9 cellular contexts compared by ENCODE assay signal in the genomic region with DNA sequence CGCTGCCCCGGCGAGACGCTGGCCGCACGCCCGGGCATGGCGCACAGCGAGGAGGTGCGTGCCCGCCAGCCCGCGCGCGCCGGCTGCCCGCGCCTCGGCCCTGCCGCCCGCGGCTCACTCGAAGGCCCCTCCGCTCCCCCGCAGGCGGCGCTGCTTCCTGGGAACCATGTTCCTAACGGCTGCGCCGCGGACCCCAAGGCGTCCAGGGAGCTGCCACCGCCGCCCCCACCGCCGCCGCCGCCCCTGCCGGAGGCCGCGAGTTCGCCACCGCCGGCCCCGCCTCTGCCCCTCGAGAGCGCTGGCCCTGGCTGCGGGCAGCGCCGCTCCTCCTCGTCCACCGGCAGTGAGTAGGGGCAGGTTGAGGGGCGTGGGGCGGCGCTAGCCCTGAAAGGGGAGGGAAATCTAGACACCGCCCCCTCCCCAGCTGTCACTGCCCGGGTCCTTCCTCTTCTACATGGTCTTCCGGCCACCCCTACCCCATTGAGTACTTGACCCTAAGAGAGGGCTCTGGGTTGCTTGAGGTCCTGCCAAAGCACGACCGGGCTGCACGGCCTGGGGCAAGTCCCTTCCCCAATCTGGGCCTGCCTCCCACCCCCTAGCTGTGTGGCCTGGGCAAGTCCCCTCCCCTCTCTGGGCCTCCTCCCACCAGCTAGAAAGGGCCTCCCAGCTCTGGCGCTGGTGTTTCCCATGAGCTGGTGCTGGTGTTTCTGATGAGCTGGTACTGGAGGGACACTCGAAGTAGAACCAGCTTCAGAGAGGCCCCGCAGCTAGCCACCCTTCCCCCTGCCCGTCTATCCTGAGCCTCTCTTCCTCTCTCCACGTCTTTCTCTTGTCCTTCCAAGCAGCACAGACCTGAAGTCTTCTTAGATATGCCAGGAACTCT. TPM values are rescaled to one million over a fixed set of nuclear protein-coding genes. Genes with fewer than 3 reads are reported as not detected.
DNase-seq lines count a peak whose midpoint lies in the region; ATAC-seq and TF ChIP-seq lines count a peak whose summit lies in the region.
"Had no signal": no experiment of that assay in that cellular context is flagged by ENCODE, and none has a peak within 500 bp of the region (broad histone marks: within the 10 kb centered on the region; RNA-seq: fewer than 3 reads in every experiment).

No MANE protein-coding gene starts in this region.

- peak overlapping the region in 6 of 8 donors; percentile 3 to 77 (median 18) for H3K27ac Mint-ChIP-seq in CD8-positive, alpha-beta memory T cell
- peak overlapping the region in 2 of 5 experiments; percentile 63 to 75 for H3K27ac Mint-ChIP-seq in brain

- peaks cover 0 to 4% (median 0%) of the 10 kb centered on the region in 3 donors for H3K36me3 Mint-ChIP-seq in CD8-positive, alpha-beta memory T cell
- no peaks in the 10 kb centered on the region for H3K36me3 Mint-ChIP-seq in brain

- TF ChIP-seq CTCF in brain (conservative IDR thresholded peaks at IDR 0.05) (no peak), mucosa of descending colon (IDR thresholded peaks at IDR 0.05) (no peak), spleen (IDR thresholded peaks at IDR 0.05 in 8 of 11, conservative IDR thresholded peaks at IDR 0.05 in 3 of 11) (no peak)

- H3K9me3 ChIP-seq in CD8-positive, alpha-beta memory T cell (ENCODE audit: low read length): no peaks in the 10 kb centered on the region
- H3K9me3 ChIP-seq in mucosa of descending colon: no peaks in the 10 kb centered on the region
- H3K9me3 ChIP-seq in spleen: no peaks in the 10 kb centered on the region
- H3K9me3 ChIP-seq: HAP-1 had no signal

- H3K27ac ChIP-seq in CD8-positive, alpha-beta memory T cell (ENCODE audit: low read depth, low read length): no peak overlapping the region
- H3K27ac ChIP-seq in spleen: no peak overlapping the region

- ATAC-seq in mucosa of descending colon (peak; percentile 29), GM19351 (IDR thresholded peaks at IDR 0.05; ENCODE audit: unreplicated experiment) (no peak), GM19467 (IDR thresholded peaks at IDR 0.05; ENCODE audit: unreplicated experiment) (no peak)

- no peak overlapping the region for H3K4me3 ChIP-seq in CD8-positive, alpha-beta memory T cell (ENCODE audit: low read length)
- H3K4me3 ChIP-seq in mucosa of descending colon (no peak overlapping the region), spleen (peak overlapping the region in 3 of 8 donors; percentile 4 to 64 (median 27))
- H3K4me3 ChIP-seq: HAP-1 had no signal

- H3K4me1 Mint-ChIP-seq in CD8-positive, alpha-beta memory T cell: peaks cover 6 to 38% (median 18%) of the 10 kb centered on the region in 3 donors
- H3K4me1 Mint-ChIP-seq in brain: peaks cover 30% of the 10 kb centered on the region

- CTCF ChIA-PET in CD8-positive, alpha-beta memory T cell (lab: Charles Lee): interaction anchor here (1.0 to 3.4 kb wide), 7 partner anchors 10 to 40 kb away, joined by 3 to 21 read pairs (median 12); partner anchors contain the start of gene TNFRSF25

- H3K4me1 ChIP-seq in CD8-positive, alpha-beta memory T cell (ENCODE audit: insufficient read depth, low read length): peaks cover 13% of the 10 kb centered on the region
- H3K4me1 ChIP-seq in mucosa of descending colon (ENCODE audit: low read depth) (peaks cover 28% of the 10 kb centered on the region), spleen (peaks cover 9 to 36% (median 25%) of the 10 kb centered on the region in 6 donors)
- H3K4me1 ChIP-seq: HAP-1 had no signal

- no peak for DNase-seq in CD8-positive, alpha-beta memory T cell
- DNase-seq in NAMALWA (ENCODE audit: low spot score): peak; percentile 46
- peak in 2 of 3 donors; percentile 63 to 74 for DNase-seq in mucosa of descending colon
- DNase-seq in spleen: no peak
- no peak for DNase-seq in cortex of kidney (lab: John Stamatoyannopoulos, UW)

- POLR2A ChIA-PET in CD8-positive, alpha-beta memory T cell (lab: Charles Lee): interaction anchor here (1.0 to 2.8 kb wide), 3 partner anchors 11 to 42 kb away, joined by 3 to 21 read pairs (median 3); partner anchors contain the start of gene TNFRSF25

- 2 to 8% (median 6%) methylated on average over 16 to 60 of the region's 66 CpGs for WGBS in spleen, 5 donors

- H3K4me3 Mint-ChIP-seq in CD8-positive, alpha-beta memory T cell: peak overlapping the region; percentile 30 to 86 (median 59)
- peak overlapping the region; percentile 20 to 71 (median 31) for H3K4me3 Mint-ChIP-seq in brain

- no peaks in the 10 kb centered on the region for H3K36me3 ChIP-seq in CD8-positive, alpha-beta memory T cell (ENCODE audit: insufficient read depth, low read length)
- no peaks in the 10 kb centered on the region for H3K36me3 ChIP-seq in mucosa of descending colon (ENCODE audit: low read depth)
- H3K36me3 ChIP-seq in spleen: no peaks in the 10 kb centered on the region
- H3K36me3 ChIP-seq: HAP-1 had no signal

- H3K9me3 Mint-ChIP-seq in CD8-positive, alpha-beta memory T cell: no peaks in the 10 kb centered on the region
- H3K9me3 Mint-ChIP-seq in brain: no peaks in the 10 kb centered on the region

- intact Hi-C loops in mucosa of descending colon (cut with DNase I, micrococcal nuclease) (no loop called here), spleen (cut with DNase I; ENCODE audit: low total_unique reads) (no loop called here)

- peaks cover 29% of the 10 kb centered on the region for H3K27me3 ChIP-seq in CD8-positive, alpha-beta memory T cell (ENCODE audit: insufficient read depth, low read length, poor library complexity, severe bottlenecking)
- H3K27me3 ChIP-seq in spleen (replicated peaks in 1 of 7): peaks cover 3 to 100% (median 75%) of the 10 kb centered on the region in 7 donors

- no peak for TF ChIP-seq POLR2A in spleen (IDR thresholded peaks at IDR 0.05)

- peaks cover 45 to 61% of the 10 kb centered on the region in 2 donors for H3K27me3 Mint-ChIP-seq in CD8-positive, alpha-beta memory T cell
- H3K27me3 Mint-ChIP-seq in brain: peaks cover 69% of the 10 kb centered on the region

RNA-seq across cellular contexts. Expression of gene TNFRSF25, which starts 17.0 kb away (rescaled TPM):
- total RNA-seq in CD8-positive, alpha-beta memory T cell: 100 to 1,000 TPM in 1 of 2 experiments, 10 to 100 TPM in 1; 90.8 to 100 TPM
- polyA plus RNA-seq in CD8-positive, alpha-beta memory T cell: 30.0 TPM
- 6.4 TPM for polyA plus RNA-seq in brain (ENCODE audit: insufficient read depth, low read depth, low replicate concordance)
- 10 to 100 TPM; 18.3 to 45.1 (median 35.3) TPM for total RNA-seq in mucosa of descending colon
- total RNA-seq in spleen: 100 to 1,000 TPM in 1 of 7 donors, 10 to 100 TPM in 6; 39.7 to 103 (median 65.4) TPM
- polyA plus RNA-seq in spleen: 100 to 1,000 TPM in 2 of 3 donors, 10 to 100 TPM in 1; 30.9 to 147 (median 102) TPM

RNA-seq across cellular contexts. Expression of gene ESPN, which starts 24.4 kb away (rescaled TPM):
- total RNA-seq in CD8-positive, alpha-beta memory T cell: under 1 TPM; 0.28 to 0.60 TPM
- polyA plus RNA-seq in CD8-positive, alpha-beta memory T cell: 0.48 TPM
- polyA plus RNA-seq in brain (ENCODE audit: insufficient read depth, low read depth, low replicate concordance) (23.7 TPM), spleen (under 1 TPM; 0.26 to 0.54 (median 0.50) TPM)
- total RNA-seq in mucosa of descending colon (100 to 1,000 TPM in 2 of 3 donors, 10 to 100 TPM in 1; 65.7 to 137 (median 124) TPM), spleen (1 to 10 TPM in 4 of 7 donors, under 1 TPM in 2, not detected in 1; 0.43 to 6.0 (median 1.5) TPM)

RNA-seq across cellular contexts. Expression of gene HES2, which starts 29.3 kb away (rescaled TPM):
- total RNA-seq in CD8-positive, alpha-beta memory T cell: under 1 TPM; 0.18 to 0.35 TPM
- polyA plus RNA-seq in CD8-positive, alpha-beta memory T cell: not detected
- not detected for polyA plus RNA-seq in brain (ENCODE audit: insufficient read depth, low read depth, low replicate concordance)
- total RNA-seq in mucosa of descending colon: 10 to 100 TPM in 2 of 3 donors, 1 to 10 TPM in 1; 8.6 to 23.0 (median 22.4) TPM
- under 1 TPM in 2 of 7 donors, not detected in 5; 0.22 to 0.26 TPM for total RNA-seq in spleen
- 1 to 10 TPM in 1 of 3 donors, under 1 TPM in 1, not detected in 1; 0.02 to 1.3 TPM for polyA plus RNA-seq in spleen

RNA-seq across cellular contexts. Expression of gene PLEKHG5, which starts 42.5 kb away (rescaled TPM):
- 1 to 10 TPM; 2.2 to 2.6 TPM for total RNA-seq in CD8-positive, alpha-beta memory T cell
- 1.0 TPM for polyA plus RNA-seq in CD8-positive, alpha-beta memory T cell
- polyA plus RNA-seq in brain (ENCODE audit: insufficient read depth, low read depth, low replicate concordance): 28.0 TPM
- 10 to 100 TPM; 20.1 to 32.9 (median 20.2) TPM for total RNA-seq in mucosa of descending colon
- 100 to 1,000 TPM in 1 of 7 donors, 10 to 100 TPM in 6; 34.7 to 120 (median 60.1) TPM for total RNA-seq in spleen
- polyA plus RNA-seq in spleen: 10 to 100 TPM in 2 of 3 donors, 1 to 10 TPM in 1; 6.4 to 66.9 (median 29.7) TPM

RNA-seq across cellular contexts. Expression of gene ACOT7, which starts 55.4 kb away (rescaled TPM):
- total RNA-seq in CD8-positive, alpha-beta memory T cell: 100 to 1,000 TPM; 109 TPM
- polyA plus RNA-seq in CD8-positive, alpha-beta memory T cell: 10.0 TPM
- 117 TPM for polyA plus RNA-seq in brain (ENCODE audit: insufficient read depth, low read depth, low replicate concordance)
- 10 to 100 TPM; 37.9 to 60.1 (median 42.7) TPM for total RNA-seq in mucosa of descending colon
- 10 to 100 TPM; 11.3 to 31.5 (median 18.1) TPM for total RNA-seq in spleen
- polyA plus RNA-seq in spleen: 10 to 100 TPM; 10.6 to 26.7 (median 22.5) TPM

Comparison
In these comparisons a context has a peak if more than half of its experiments do, and no peak if none do; other contexts are left out.
1. DNase-seq: peak in NAMALWA (single experiment) and mucosa of descending colon (2 of 3); none in CD8-positive, alpha-beta memory T cell (0 of 5), spleen (single experiment) and cortex of kidney (single experiment).
2. RNA of gene ESPN, which starts 24.4 kb away (total RNA-seq): 65.7 to 137 TPM in mucosa of descending colon; 0.43 to 6.0 TPM in spleen and 0.28 to 0.60 TPM in CD8-positive, alpha-beta memory T cell; every median in the first group is over 4 times any median in the second.
3. RNA of gene HES2, which starts 29.3 kb away (total RNA-seq): 8.6 to 23.0 TPM in mucosa of descending colon; 0.18 to 0.35 TPM in CD8-positive, alpha-beta memory T cell and 0.22 to 0.26 TPM in spleen; every median in the first group is over 4 times any median in the second.